Comparison of ENCODE assay signal across 8 cellular contexts in genomic region chr1:86704972-86705632, GRCh38. TPM values are rescaled to one million over a fixed set of nuclear protein-coding genes. Genes with fewer than 3 reads are reported as not detected.
DNase-seq lines count a peak whose midpoint lies in the region; ATAC-seq, FAIRE-seq and TF ChIP-seq lines count a peak whose summit lies in the region.

No MANE protein-coding gene starts in this region.

- peak overlapping the region; percentile 95 for H2AFZ ChIP-seq in astrocyte (ENCODE audit: low read depth, low read length)

- peak; percentile 34 for DNase-seq in GM04503 (ENCODE audit: low read depth)
- peak; percentile 44 for DNase-seq in SK-N-DZ (ENCODE audit: low spot score)
- peak; percentile 51 for DNase-seq in astrocyte (ENCODE audit: low read depth)
- peak; percentile 55 for DNase-seq in hepatic stellate cell (ENCODE audit: low spot score)
- DNase-seq in psoas muscle, result peak; percentile 65 to 79
- DNase-seq in NCI-H1436 (lab: John Stamatoyannopoulos, UW), result no peak

- H3K4me1 ChIP-seq in HUES48 (ENCODE audit: control insufficient read depth, insufficient read depth, low read length), result peaks cover 17% of the 10 kb centered on the region
- H3K4me1 ChIP-seq in astrocyte (ENCODE audit: insufficient read depth, low read length), result peaks cover 22% of the 10 kb centered on the region
- peaks cover 32% of the 10 kb centered on the region for H3K4me1 ChIP-seq in psoas muscle

- intact Hi-C loops in psoas muscle (cut with DNase I), result loop anchor here in 1 of 2 donors (2.0 to 10.0 kb wide), 4 partner anchors 37 to 380 kb away; no protein-coding TSS in a partner anchor

- H3K27me3 ChIP-seq in HUES48 (ENCODE audit: control insufficient read depth, insufficient read depth, low read length), result peaks cover 8% of the 10 kb centered on the region
- H3K27me3 ChIP-seq in astrocyte (ENCODE audit: insufficient read depth, low read length), result no peaks in the 10 kb centered on the region
- H3K27me3 ChIP-seq in psoas muscle (ENCODE audit: insufficient read depth in 3 of 3, low read length in 2 of 3), result no peaks in the 10 kb centered on the region

- ATAC-seq in GM21576 (IDR thresholded peaks at IDR 0.05; ENCODE audit: unreplicated experiment), result peak; percentile 31
- ATAC-seq in psoas muscle, result peak; percentile 55 to 62 (median 58)

- H3K9me3 ChIP-seq in HUES48 (ENCODE audit: control insufficient read depth, insufficient read depth, low read length), result no peaks in the 10 kb centered on the region
- no peaks in the 10 kb centered on the region for H3K9me3 ChIP-seq in astrocyte (ENCODE audit: insufficient read depth, low read depth, low read length)
- H3K9me3 ChIP-seq in psoas muscle, result no peaks in the 10 kb centered on the region

- no peaks in the 10 kb centered on the region for H3K36me3 ChIP-seq in HUES48 (ENCODE audit: control insufficient read depth, insufficient read depth, low read length)
- H3K36me3 ChIP-seq in astrocyte (ENCODE audit: insufficient read depth, low read length), result no peaks in the 10 kb centered on the region
- no peaks in the 10 kb centered on the region for H3K36me3 ChIP-seq in psoas muscle (ENCODE audit: insufficient read depth in 1 of 2, low read depth in 1 of 2)

- H3K27ac ChIP-seq in HUES48 (ENCODE audit: low read depth, low read length) (peak overlapping the region; percentile 94), astrocyte (ENCODE audit: low read depth, low read length) (peak overlapping the region; percentile 96), psoas muscle (peak overlapping the region; percentile 99)

- H3K4me1 Mint-ChIP-seq in astrocyte (ENCODE audit: low read depth, unreplicated experiment), result peaks cover 10% of the 10 kb centered on the region

- H3K36me3 Mint-ChIP-seq in astrocyte (ENCODE audit: low read depth, unreplicated experiment), result no peaks in the 10 kb centered on the region

- 0 to 1% (median 1%) methylated on average over 21 to 41 of the region's 41 CpGs for WGBS in psoas muscle, 3 donors

- peak overlapping the region; percentile 95 for H3K4me2 ChIP-seq in astrocyte (ENCODE audit: low read length)

- peaks cover 53% of the 10 kb centered on the region for H3K79me2 ChIP-seq in astrocyte (ENCODE audit: insufficient read depth, low read length)

- no peaks in the 10 kb centered on the region for H3K9me3 Mint-ChIP-seq in astrocyte (ENCODE audit: unreplicated experiment)

- H3K4me3 ChIP-seq in HUES48 (ENCODE audit: low read depth, low read length) (peak overlapping the region; percentile 81), astrocyte (ENCODE audit: insufficient read depth, low read depth, low read length) (peak overlapping the region; percentile 92), psoas muscle (peak overlapping the region; percentile 93)

- FAIRE-seq in astrocyte (lab: Jason Lieb, UNC), result no peak

- no peaks in the 10 kb centered on the region for H3K27me3 Mint-ChIP-seq in astrocyte (ENCODE audit: low read depth, unreplicated experiment)

- H3K9ac ChIP-seq in HUES48 (ENCODE audit: low read depth, low read length) (peak overlapping the region; percentile 88), astrocyte (ENCODE audit: low read length) (peak overlapping the region; percentile 96)

- peak overlapping the region; percentile 99 for H3K27ac Mint-ChIP-seq in astrocyte (ENCODE audit: unreplicated experiment)

- no peak for TF ChIP-seq CTCF in astrocyte (IDR thresholded peaks at IDR 0.05; ENCODE audit: insufficient read depth, low read depth, low read length)
- no peak for TF ChIP-seq CTCF in psoas muscle (IDR thresholded peaks at IDR 0.05)

- H3K4me3 Mint-ChIP-seq in astrocyte (ENCODE audit: unreplicated experiment), result peak overlapping the region; percentile 100

- H4K20me1 ChIP-seq in astrocyte (ENCODE audit: insufficient read depth, low read length), result peaks cover 42% of the 10 kb centered on the region

RNA-seq across cellular contexts. Expression of gene SH3GLB1, which starts 0.7 kb away (rescaled TPM):
- 17.8 and 19.0 TPM in 2 replicates for polyA plus RNA-seq in SK-N-DZ (2014; cell fraction: cytosol; rRNA removed)
- polyA plus RNA-seq in SK-N-DZ (2014; cell fraction: nucleus; rRNA removed), result 16.2 and 34.9 TPM in 2 replicates
- total RNA-seq in astrocyte, result 138 and 147 TPM in 2 replicates
- 100 to 1,000 TPM; 158 to 315 (median 198) TPM for total RNA-seq in psoas muscle
- 100 to 1,000 TPM in 1 of 3 donors, 10 to 100 TPM in 2; 68.8 to 124 (median 81.4) TPM for polyA plus RNA-seq in psoas muscle
